In the genomic region with DNA sequence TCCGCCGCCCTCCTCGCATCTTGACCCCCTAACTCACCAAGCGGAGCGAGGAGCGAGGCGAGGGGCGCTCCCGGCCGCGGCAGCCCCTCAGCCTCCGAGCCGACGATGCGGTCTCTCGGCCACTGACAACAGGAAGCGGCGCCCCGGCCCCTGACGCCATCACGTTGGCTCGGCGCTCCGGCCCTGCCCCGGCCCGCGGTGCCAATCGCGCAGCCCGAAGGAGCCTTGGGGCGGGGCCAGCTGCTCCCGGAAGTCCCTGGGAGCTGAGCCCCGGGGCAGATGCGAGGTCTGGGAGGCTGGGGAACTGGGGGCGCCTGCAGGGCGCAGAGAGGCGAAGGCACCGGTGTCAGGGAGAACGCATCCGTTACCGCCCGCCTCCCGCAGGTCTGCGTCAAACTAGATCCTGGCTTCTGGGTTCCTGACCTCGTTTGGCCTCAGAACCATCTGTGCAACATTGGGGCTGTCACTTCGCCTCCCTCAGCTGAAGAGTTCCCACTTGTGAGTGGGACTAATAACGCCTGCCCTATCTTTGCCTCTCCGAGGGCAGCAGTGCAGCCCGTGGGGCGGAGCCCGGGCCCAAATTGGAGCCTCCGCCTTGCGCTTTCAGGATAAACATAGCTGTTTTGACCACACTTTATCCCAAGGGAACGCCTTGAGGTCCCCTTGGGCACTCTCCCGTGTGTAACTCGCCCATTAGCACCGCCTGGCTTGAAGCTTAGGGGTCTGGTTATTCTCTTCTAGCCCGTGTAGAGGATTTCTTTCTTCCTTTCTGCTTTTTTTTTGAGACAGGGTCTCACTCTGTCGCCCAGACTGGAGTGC, we compare ENCODE assay signal across 8 cellular contexts. TPM values are rescaled to one million over a fixed set of nuclear protein-coding genes. Genes with fewer than 3 reads are reported as not detected.
DNase-seq lines count a peak whose midpoint lies in the region; TF ChIP-seq lines count a peak whose summit lies in the region.
"Not testable (repeated sequence)": the region's sequence is repeated elsewhere in the genome, so short reads cannot be mapped to it uniquely, and the experiment has no call there.

Gene PLEKHM1 (minus strand): TSS at position 107 of the 819 bp plus-strand sequence. CDS start 8,237 bp downstream, outside the sequence.

- no CpG with 5 or more reads among the region's 59 CpGs for WGBS in H9 (ENCODE audit: extremely low coverage, insufficient read length, low lambda C conversion rate)

- peak within 1 kb of the TSS; percentile 71 for H3K9ac ChIP-seq in ES-I3 (ENCODE audit: low read depth, low read length)
- not testable (repeated sequence) for H3K9ac ChIP-seq in H9 (ENCODE audit: extremely low read depth, insufficient read length, low read length)

- TF ChIP-seq CTCF in H9 (conservative IDR thresholded peaks at IDR 0.05); nephron (IDR thresholded peaks at IDR 0.05; ENCODE audit: unreplicated experiment in 3 of 3): not testable (repeated sequence)

- not testable (repeated sequence) for H3K18ac ChIP-seq in H9 (ENCODE audit: insufficient read length, low read depth, low read length)

- not testable (repeated sequence) for H3K27ac ChIP-seq in H9 (ENCODE audit: insufficient read length, low read depth, low read length)
- peak within 1 kb of the TSS; percentile 50 for H3K27ac ChIP-seq in SJCRH30

- H2AK5ac ChIP-seq in H9 (ENCODE audit: insufficient read length, low read length), result not testable (repeated sequence)

- not testable (repeated sequence) for H2BK120ac ChIP-seq in H9 (ENCODE audit: low read depth, low read length, poor library complexity, severe bottlenecking)

- peak within 1 kb of the TSS; percentile 64 for H3K4me2 ChIP-seq in H9 (ENCODE audit: insufficient read depth, insufficient read length, low read length)

- H3K9me3 Mint-ChIP-seq in H9, nephron: not testable (repeated sequence)

- H4K5ac ChIP-seq in H9 (ENCODE audit: insufficient read length, low read depth, low read length), result not testable (repeated sequence)

- not testable (repeated sequence) for H3K14ac ChIP-seq in H9 (ENCODE audit: insufficient read depth, low read length)

- H2AFZ ChIP-seq in H9 (ENCODE audit: low read length), result not testable (repeated sequence)

- not testable (repeated sequence) for H4K20me1 ChIP-seq in H9 (ENCODE audit: control insufficient read depth, insufficient read depth, insufficient read length)

- H4K91ac ChIP-seq in H9 (ENCODE audit: insufficient read length, low read depth, low read length), result not testable (repeated sequence)

- not testable (repeated sequence) for H4K8ac ChIP-seq in H9 (replicated peaks; ENCODE audit: insufficient read length, low read depth, low read length)

- not testable (repeated sequence) for H3K56ac ChIP-seq in H9 (ENCODE audit: insufficient read length, low read depth, low read length)

- H3K9me3 ChIP-seq in ES-I3 (ENCODE audit: control insufficient read depth, insufficient read depth, low read length); H9 (ENCODE audit: control insufficient read depth, low read depth, low read length); SJCRH30 (replicated peaks): not testable (repeated sequence)

- not testable (repeated sequence) for H3K23ac ChIP-seq in H9 (ENCODE audit: insufficient read length, low read depth, low read length)

- H3K27me3 Mint-ChIP-seq in H9 (ENCODE audit: low read depth); nephron (ENCODE audit: low read depth): not testable (repeated sequence)

- not testable (repeated sequence) for H3K23me2 ChIP-seq in H9 (ENCODE audit: insufficient read length, low read depth, low read length, poor library complexity, severe bottlenecking)

- not testable (repeated sequence) for H3K4ac ChIP-seq in H9 (ENCODE audit: low read depth, low read length)

- not testable (repeated sequence) for H3T11ph ChIP-seq in H9 (ENCODE audit: low read length)

- not testable (repeated sequence) for H3K27me3 ChIP-seq in H9 (ENCODE audit: insufficient read depth, low read length); SJCRH30

- H3K27ac Mint-ChIP-seq in H9 (peak within 1 kb of the TSS in 1 of 3 experiments; percentile 83; a peak in 2 of 7 replicates), nephron (peak within 1 kb of the TSS in 2 of 3 experiments; percentile 24 to 85)

- not testable (repeated sequence) for H2BK12ac ChIP-seq in H9 (ENCODE audit: insufficient read length, low read depth, low read length)

- not testable (repeated sequence) for H3K36me3 ChIP-seq in ES-I3 (ENCODE audit: insufficient read depth, low read length); SJCRH30

- H2BK20ac ChIP-seq in H9 (ENCODE audit: low read depth, low read length, poor library complexity, severe bottlenecking), result not testable (repeated sequence)

- not testable (repeated sequence) for H3K36me3 Mint-ChIP-seq in H9 (ENCODE audit: insufficient read depth in 1 of 3, low read depth in 3 of 3); nephron (ENCODE audit: low read depth)

- H3K4me3 ChIP-seq in SJCRH30, result peak within 1 kb of the TSS; percentile 98

- H2BK15ac ChIP-seq in H9 (ENCODE audit: low read depth, low read length), result not testable (repeated sequence)

- H3K4me1 Mint-ChIP-seq in H9, nephron: not testable (repeated sequence)

- not testable (repeated sequence) for H3K79me1 ChIP-seq in H9 (ENCODE audit: insufficient read depth, low read depth, low read length, poor library complexity, severe bottlenecking)

- not testable (repeated sequence) for H2BK5ac ChIP-seq in H9 (ENCODE audit: insufficient read length, low read length)

- H3K4me3 Mint-ChIP-seq in H9 (peak within 1 kb of the TSS; percentile 88 to 92), nephron (peak within 1 kb of the TSS; percentile 92 to 94 (median 93))

- H3K79me2 ChIP-seq in H9 (ENCODE audit: insufficient read depth, low read length), result not testable (repeated sequence)

- not testable (repeated sequence) for H3K4me1 ChIP-seq in ES-I3 (ENCODE audit: insufficient read depth, low read length); H9 (ENCODE audit: insufficient read depth, low read length); SJCRH30

- peak; percentile 90 for DNase-seq in H9
- DNase-seq in M059J (ENCODE audit: low read depth), result peak; percentile 76
- DNase-seq in SJCRH30, result peak; percentile 82 to 84
- DNase-seq in activated gamma-delta T cell (lab: John Stamatoyannopoulos, UW), result peak; percentile 80
- DNase-seq in fibroblast of the conjunctiva (ENCODE audit: low read depth), result peak; percentile 35
- peak; percentile 74 for DNase-seq in stimulated activated naive CD4-positive, alpha-beta T cell treated with Interleukin-2 at 50 U/mL for 16 hours (lab: John Stamatoyannopoulos, UW)

RNA-seq across cellular contexts. Expression of gene PLEKHM1, which starts in this region (rescaled TPM):
- 16.5 and 20.7 TPM in 2 replicates for total RNA-seq in H9 (2021)
- 9.9 and 31.3 TPM in 2 replicates for total RNA-seq in M059J (2014; rRNA removed; shearing (Covaris generic))
- 15.4 and 17.0 TPM in 2 replicates for total RNA-seq in SJCRH30 (2014; rRNA removed; shearing (Covaris generic))

Comparison
In these comparisons a context has a peak if more than half of its experiments do, and no peak if none do; other contexts are left out.
1. DNase-seq: peak in every context shown above with its lines; median percentile 90 in H9; 83 in SJCRH30; 80 in activated gamma-delta T cell; 76 in M059J; 74 in stimulated activated naive CD4-positive, alpha-beta T cell treated with Interleukin-2 at 50 U/mL for 16 hours; 35 in fibroblast of the conjunctiva.